In the genomic region with DNA sequence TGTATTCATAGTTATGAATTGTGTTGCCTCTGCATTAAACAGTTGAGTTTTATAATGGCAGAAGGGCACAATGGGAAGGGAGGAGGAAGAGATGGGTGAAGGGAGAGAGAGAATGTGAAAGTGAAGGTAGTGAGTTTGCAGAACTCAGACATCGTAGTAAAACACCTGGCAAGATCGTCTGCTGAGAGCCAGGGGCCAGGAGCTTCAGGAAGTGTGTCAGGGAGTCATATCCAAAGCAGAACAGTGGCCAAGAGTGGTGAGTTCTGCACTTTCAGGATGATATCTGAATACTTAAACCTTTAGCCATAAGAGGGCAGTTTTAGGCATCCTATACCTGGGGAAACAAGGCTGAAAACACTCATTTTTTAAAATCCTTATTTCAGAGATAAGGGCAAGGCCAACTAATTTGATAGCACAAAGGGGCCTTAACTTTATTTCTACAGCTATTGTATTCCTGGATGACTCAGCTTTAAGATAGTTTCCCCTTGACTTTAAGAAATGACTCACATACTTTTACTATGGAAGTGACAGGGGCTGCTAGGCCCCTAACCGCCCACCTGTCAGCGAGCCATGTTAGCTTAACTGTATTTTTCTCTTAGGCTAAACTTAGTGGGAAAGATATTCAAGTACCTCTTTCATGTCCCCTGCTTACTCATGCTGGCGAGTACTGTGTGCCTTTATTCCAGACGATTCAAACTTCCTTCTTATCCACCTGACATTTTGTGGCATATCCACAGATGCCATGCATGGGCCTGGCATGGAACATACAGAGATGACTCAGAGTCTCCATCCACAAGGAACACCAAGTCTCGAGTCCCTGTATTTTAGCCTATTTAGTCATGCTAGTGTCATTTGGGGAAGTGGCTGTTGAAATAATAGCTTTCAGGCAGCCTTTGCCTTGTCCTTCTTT, we compare ENCODE assay signal across 8 cellular contexts. TPM values are rescaled to one million over a fixed set of nuclear protein-coding genes. Genes with fewer than 3 reads are reported as not detected.
A peak's percentile ranks its signal among the peaks of the same experiment; 100 is the strongest.
DNase-seq lines count a peak whose midpoint lies in the region; FAIRE-seq and TF ChIP-seq lines count a peak whose summit lies in the region.

No MANE protein-coding gene starts in this region.

- peak; percentile 91 for FAIRE-seq in GM12892 (lab: Jason Lieb, UNC)

- H3K4me3 ChIP-seq in MG63, result no peak overlapping the region
- H3K4me3 ChIP-seq in kidney epithelial cell (ENCODE audit: low read depth, low read length), result no peak overlapping the region
- no peak overlapping the region for H3K4me3 ChIP-seq in lower leg skin (ENCODE audit: low read depth, poor library complexity, severe bottlenecking)

- no peaks in the 10 kb centered on the region for H3K27me3 ChIP-seq in MG63
- no peaks in the 10 kb centered on the region for H3K27me3 ChIP-seq in kidney epithelial cell (ENCODE audit: control insufficient read depth, insufficient read depth, low read length)

- TF ChIP-seq POLR2A in GM12892 (IDR thresholded peaks at IDR 0.05; ENCODE audit: low read depth, low read length) (no peak), lower leg skin (IDR thresholded peaks at IDR 0.05) (no peak)

- no peak for DNase-seq in GM12892 (ENCODE audit: insufficient read length)
- peak; percentile 85 for DNase-seq in H4 (ENCODE audit: low spot score)
- DNase-seq in MG63, result peak; percentile 67
- DNase-seq in activated naive CD4-positive, alpha-beta T cell treated with anti-CD3 and anti-CD28 coated beads, Interleukin-2, amount 50 U/mL, for 16 hours, result peak; percentile 82
- DNase-seq in kidney epithelial cell (ENCODE audit: low read depth), result peak; percentile 75
- peak; percentile 13 to 30 for DNase-seq in stimulated activated CD8-positive, alpha-beta memory T cell treated with anti-CD3 and anti-CD28 coated beads, Interleukin-4, amount 100 ng/mL, for 4 hours (ENCODE audit: low read depth in 2 of 2, low spot score in 1 of 2)
- DNase-seq in lower leg skin (ENCODE audit: low spot score in 2 of 2), result no peak
- no peak for DNase-seq in DMS 273 (lab: John Stamatoyannopoulos, UW; ENCODE audit: unreplicated experiment)

- H3K36me3 ChIP-seq in MG63 (no peaks in the 10 kb centered on the region; the same call in 1 of the 2 replicates), kidney epithelial cell (ENCODE audit: control insufficient read depth, insufficient read depth, low read length) (no peaks in the 10 kb centered on the region)

- intact Hi-C loops in lower leg skin (cut with DNase I; ENCODE audit: low total_unique reads), result no loop called here

- no peak for TF ChIP-seq CTCF in kidney epithelial cell (IDR thresholded peaks at IDR 0.05; ENCODE audit: insufficient read depth, low read length, poor library complexity, severe bottlenecking)
- no peak for TF ChIP-seq CTCF in lower leg skin (IDR thresholded peaks at IDR 0.05)

- WGBS in lower leg skin, 2 donors, result 43 to 45% methylated on average over 7 of the region's 7 CpGs

- H3K9me3 ChIP-seq in MG63, result no peaks in the 10 kb centered on the region

RNA-seq across cellular contexts. Expression of gene RLBP1, which starts 53.9 kb away (rescaled TPM):
- not detected for polyA plus RNA-seq in GM12892 (2012; ENCODE audit: missing spikeins)
- total RNA-seq in H4 (2014; rRNA removed; shearing (Covaris generic)), result not detected in 2 replicates
- not detected in 2 replicates for total RNA-seq in MG63 (2014; rRNA removed; shearing (Covaris generic); ENCODE audit: low replicate concordance)
- total RNA-seq in kidney epithelial cell (not detected in 2 replicates), lower leg skin (not detected)

Comparison
In these comparisons a context has a peak if more than half of its experiments do, and no peak if none do; other contexts are left out.
1. DNase-seq: peak in H4 (single experiment), MG63 (single experiment), activated naive CD4-positive, alpha-beta T cell treated with anti-CD3 and anti-CD28 coated beads, Interleukin-2, amount 50 U/mL, for 16 hours (single experiment), kidney epithelial cell (single experiment) and stimulated activated CD8-positive, alpha-beta memory T cell treated with anti-CD3 and anti-CD28 coated beads, Interleukin-4, amount 100 ng/mL, for 4 hours (2 of 2); none in GM12892 (single experiment), lower leg skin (0 of 2) and DMS 273 (single experiment).